In the genomic region with DNA sequence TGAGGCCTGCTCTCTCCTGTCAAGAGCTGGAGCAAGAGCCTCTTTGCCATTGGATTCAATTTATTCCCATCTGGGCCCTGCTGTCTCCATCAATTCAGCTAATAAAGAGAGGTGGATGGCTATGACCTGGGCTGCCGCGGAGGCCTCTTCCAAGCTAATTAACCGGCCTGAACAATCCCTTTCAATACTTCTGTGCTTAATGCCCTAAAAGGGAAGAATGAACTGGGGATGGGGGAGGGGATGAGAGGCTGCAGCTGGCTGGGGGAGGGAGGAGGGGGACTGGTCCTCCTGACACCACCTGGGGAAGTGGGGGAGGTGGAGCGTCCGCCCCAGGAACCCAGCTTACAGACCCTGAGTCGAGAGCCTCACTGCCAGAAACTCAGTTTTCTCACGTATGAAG, we compare ENCODE assay signal across 23 cellular contexts. TPM values are rescaled to one million over a fixed set of nuclear protein-coding genes. Genes with fewer than 3 reads are reported as not detected.
DNase-seq lines count a peak whose midpoint lies in the region; TF ChIP-seq lines count a peak whose summit lies in the region.
"Had no signal": no experiment of that assay in that cellular context is flagged by ENCODE, and none has a peak within 500 bp of the region (broad histone marks: within the 10 kb centered on the region; RNA-seq: fewer than 3 reads in every experiment).

No MANE protein-coding gene starts in this region.

- H3K27me3 Mint-ChIP-seq in neural progenitor cell (ENCODE audit: insufficient read depth, low read depth) = peaks cover 13% of the 10 kb centered on the region
- H3K27me3 Mint-ChIP-seq: stimulated activated naive B cell treated with anti-CD40 and anti-IgM and Interleukin-4, amounts not matched to agents 10 μg/mL and 1 μg/mL and 100 μg/mL, for 72 hours had no signal

- intact Hi-C loops in PC-9 (cut with micrococcal nuclease; ENCODE audit: unreplicated experiment) = no loop called here

- CTCF ChIA-PET in PC-9 (lab: Charles Lee) = interaction anchor here (0.6 kb wide), 1 partner anchor 288 kb away, joined by 3 read pairs; no protein-coding TSS in a partner anchor

- H2AFZ ChIP-seq in neural progenitor cell (replicated peaks) (no peak overlapping the region), PC-9 (no peak overlapping the region)

- H3K27me3 ChIP-seq in neural progenitor cell (no peaks in the 10 kb centered on the region), PC-9 (ENCODE audit: insufficient read depth, low read depth) (peaks cover 66% of the 10 kb centered on the region)

- H3K36me3 ChIP-seq in neural progenitor cell (no peaks in the 10 kb centered on the region), PC-9 (ENCODE audit: low read depth) (no peaks in the 10 kb centered on the region)
- H3K36me3 ChIP-seq: spleen, transverse colon had no signal

- H3K9me2 ChIP-seq in PC-9 (ENCODE audit: insufficient read depth) = no peaks in the 10 kb centered on the region

- BruUV-seq in PC-9 (replicated peaks; lab: Mats Ljungman, UMichigan) = no TSS peak

- no peaks in the 10 kb centered on the region for H3K36me3 Mint-ChIP-seq in neural progenitor cell
- H3K36me3 Mint-ChIP-seq: stimulated activated naive B cell treated with anti-CD40 and anti-IgM and Interleukin-4, amounts not matched to agents 10 μg/mL and 1 μg/mL and 100 μg/mL, for 72 hours had no signal

- H3K9ac ChIP-seq in neural progenitor cell = no peak overlapping the region

- H3K4me1 Mint-ChIP-seq in neural progenitor cell = peaks cover 5% of the 10 kb centered on the region
- H3K4me1 Mint-ChIP-seq: activated B cell treated with CpG ODN at 0.5 μM for 24 hours; B cell; nephron; stimulated activated naive B cell treated with anti-CD40 and anti-IgM and Interleukin-4, amounts not matched to agents 10 μg/mL and 1 μg/mL and 100 μg/mL, for 72 hours had no signal

- H4K20me1 ChIP-seq in neural progenitor cell (ENCODE audit: low read depth) = peaks cover 23% of the 10 kb centered on the region
- H4K20me1 ChIP-seq in PC-9 (ENCODE audit: insufficient read depth) = no peaks in the 10 kb centered on the region

- peak overlapping the region; percentile 75 for H3K4me2 ChIP-seq in neural progenitor cell
- H3K4me2 ChIP-seq in PC-9 = no peak overlapping the region

- DNase-seq in NCI-H1417 treated with DMSO at 0.1 percent for 48 hours (lab: John Stamatoyannopoulos, UW) = peak; percentile 77
- DNase-seq in NCI-H2171 (lab: John Stamatoyannopoulos, UW) = peak; percentile 68
- peak; percentile 97 for DNase-seq in NCI-H82 treated with DMSO at 0.1 percent for 48 hours (lab: John Stamatoyannopoulos, UW; ENCODE audit: unreplicated experiment)
- peak; percentile 86 for DNase-seq in neural progenitor cell (ENCODE audit: low spot score)
- DNase-seq in PC-9 = no peak
- DNase-seq in SIG-M5 treated with dmso at 0.1 percent for 504 hours (lab: John Stamatoyannopoulos, UW; ENCODE audit: unreplicated experiment) = no peak
- no peak for DNase-seq in erythroblast (lab: John Stamatoyannopoulos, UW)
- DNase-seq: activated B cell treated with CpG ODN at 0.5 μM for 24 hours; activated gamma-delta T cell; spleen; stimulated activated naive B cell treated with anti-CD40 and anti-IgM and Interleukin-4, amounts not matched to agents 10 μg/mL and 1 μg/mL and 100 μg/mL, for 72 hours; transverse colon had no signal

- TF ChIP-seq POLR2A in erythroblast (IDR thresholded peaks at IDR 0.05; ENCODE audit: low read length) = no peak

- no peaks in the 10 kb centered on the region for H3K9me3 Mint-ChIP-seq in neural progenitor cell
- H3K9me3 Mint-ChIP-seq: activated B cell treated with CpG ODN at 0.5 μM for 24 hours; nephron; stimulated activated naive B cell treated with anti-CD40 and anti-IgM and Interleukin-4, amounts not matched to agents 10 μg/mL and 1 μg/mL and 100 μg/mL, for 72 hours had no signal

- TF ChIP-seq CTCF in neural progenitor cell (IDR thresholded peaks at IDR 0.05) = no peak
- TF ChIP-seq CTCF in PC-9 (conservative IDR thresholded peaks at IDR 0.05) = no peak

- H3K9me3 ChIP-seq in neural progenitor cell (ENCODE audit: low read depth) = no peaks in the 10 kb centered on the region
- no peaks in the 10 kb centered on the region; the same call in 1 of the 2 replicates for H3K9me3 ChIP-seq in PC-9 (ENCODE audit: insufficient read depth, low read depth)
- H3K9me3 ChIP-seq: spleen, transverse colon had no signal

- H3K4me3 Mint-ChIP-seq in neural progenitor cell = no peak overlapping the region
- H3K4me3 Mint-ChIP-seq: activated B cell treated with CpG ODN at 0.5 μM for 24 hours; B cell; nephron; stimulated activated naive B cell treated with anti-CD40 and anti-IgM and Interleukin-4, amounts not matched to agents 10 μg/mL and 1 μg/mL and 100 μg/mL, for 72 hours had no signal

- H3K4me1 ChIP-seq in neural progenitor cell = peaks cover 47% of the 10 kb centered on the region
- H3K4me1 ChIP-seq in PC-9 (replicated peaks; ENCODE audit: insufficient read depth) = no peaks in the 10 kb centered on the region
- H3K4me1 ChIP-seq: spleen had no signal

- POLR2A ChIA-PET in PC-9 (lab: Charles Lee; ENCODE audit: unreplicated experiment) = no interaction called here

- H3F3A ChIP-seq in neural progenitor cell (ENCODE audit: low read depth) (peaks cover 22% of the 10 kb centered on the region), PC-9 (ENCODE audit: insufficient read depth, low read depth) (peaks cover 8% of the 10 kb centered on the region; the same call in 1 of the 2 replicates)

- peak overlapping the region; percentile 8 for H3K4me3 ChIP-seq in neural progenitor cell
- no peak overlapping the region for H3K4me3 ChIP-seq in PC-9
- H3K4me3 ChIP-seq: coronary artery, spleen, transverse colon had no signal

- H3K79me2 ChIP-seq in neural progenitor cell (ENCODE audit: low read depth) = no peaks in the 10 kb centered on the region
- no peaks in the 10 kb centered on the region for H3K79me2 ChIP-seq in PC-9 (ENCODE audit: low read depth)

- H3K27ac ChIP-seq in neural progenitor cell (no peak overlapping the region), PC-9 (no peak overlapping the region)
- H3K27ac ChIP-seq: coronary artery, epithelial cell of prostate, spleen, transverse colon had no signal

- no peak overlapping the region for H3K27ac Mint-ChIP-seq in neural progenitor cell
- H3K27ac Mint-ChIP-seq: activated B cell treated with CpG ODN at 0.5 μM for 24 hours; B cell; nephron; stimulated activated naive B cell treated with anti-CD40 and anti-IgM and Interleukin-4, amounts not matched to agents 10 μg/mL and 1 μg/mL and 100 μg/mL, for 72 hours had no signal

RNA-seq across cellular contexts. Expression of gene PRR23E, which starts 33.4 kb away (rescaled TPM):
- not detected in 2 replicates for total RNA-seq in neural progenitor cell (ENCODE audit: low replicate concordance)
- not detected in 2 replicates for total RNA-seq in PC-9 (2021)
- total RNA-seq: activated B cell treated with CpG ODN at 0.5 μM for 24 hours; activated CD8-positive, alpha-beta memory T cell treated with anti-CD3 and anti-CD28 coated beads for 36 hours; aorta; B cell; glomerular endothelial cell; HT1080; lung microvascular endothelial cell; pulmonary artery endothelial cell; spleen; T-helper 1 cell treated with Interleukin-12 subunit alpha and Interleukin-12 subunit beta and Interleukin-4 antibody, amounts not matched to agents 30 ng/mL and 1 ng/mL, for 36 hours; transverse colon had no signal

Comparison
In these comparisons a context has a peak if more than half of its experiments do, and no peak if none do; other contexts are left out.
1. DNase-seq: peak in NCI-H1417 treated with DMSO at 0.1 percent for 48 hours (single experiment), NCI-H2171 (single experiment), NCI-H82 treated with DMSO at 0.1 percent for 48 hours (single experiment) and neural progenitor cell (single experiment); none in PC-9 (0 of 2), SIG-M5 treated with dmso at 0.1 percent for 504 hours (single experiment) and erythroblast (0 of 2).